Comparison of ENCODE assay signal across 1 cellular context in the genomic region with DNA sequence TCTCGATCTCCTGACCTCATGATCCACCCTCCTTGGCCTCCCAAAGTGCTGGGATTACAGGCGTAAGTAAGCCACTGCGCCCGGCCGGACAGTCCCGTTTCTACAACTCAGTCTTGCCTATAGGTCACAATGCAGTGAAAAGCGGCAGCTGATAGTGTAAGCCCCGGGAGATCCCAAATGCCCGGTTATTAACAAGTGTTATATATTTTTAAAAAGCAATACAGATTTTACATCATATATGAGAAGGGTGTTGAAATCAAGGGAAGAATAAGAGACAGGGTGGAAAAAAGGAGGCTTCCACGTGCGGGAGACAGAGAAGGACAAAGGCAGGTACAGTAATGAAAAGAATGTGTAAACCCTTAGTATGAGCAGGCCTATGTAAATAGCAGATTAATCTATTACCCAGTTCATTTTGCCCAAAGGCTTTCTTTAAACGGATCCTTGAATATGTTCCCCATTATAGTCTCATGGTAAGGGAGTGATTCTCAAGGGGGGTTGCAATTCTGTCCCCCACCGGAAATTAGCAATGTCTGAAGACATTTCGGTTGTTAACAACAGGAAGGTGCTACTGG.
TF ChIP-seq lines count a peak whose summit lies in the region.

No MANE protein-coding gene starts in this region.

TF ChIP-seq in HepG2, 621 proteins besides CTCF, POLR2A, EP300 and RAD21:
- TF ChIP-seq ELF3 (CRISPR knock-in tag; IDR thresholded peaks at IDR 0.05) (no peak), ZNF766 (CRISPR knock-in tag; IDR thresholded peaks at IDR 0.05; ENCODE audit: borderline replicate concordance) (no peak), GLMP (CRISPR knock-in tag; IDR thresholded peaks at IDR 0.05; ENCODE audit: borderline replicate concordance) (no peak), ZNF562 (CRISPR knock-in tag; IDR thresholded peaks at IDR 0.05; ENCODE audit: borderline replicate concordance) (no peak), ZNF878 (CRISPR knock-in tag; IDR thresholded peaks at IDR 0.05) (no peak), GTF3A (CRISPR knock-in tag; conservative IDR thresholded peaks at IDR 0.05) (no peak), MNT (IDR thresholded peaks at IDR 0.05) (no peak), ESRRA (CRISPR knock-in tag; IDR thresholded peaks at IDR 0.05; ENCODE audit: low read depth) (no peak), ZNF383 (CRISPR knock-in tag; IDR thresholded peaks at IDR 0.05; ENCODE audit: borderline replicate concordance) (no peak), GMEB1 (CRISPR knock-in tag; IDR thresholded peaks at IDR 0.05; ENCODE audit: borderline replicate concordance) (no peak), SNAPC2 (CRISPR knock-in tag; IDR thresholded peaks at IDR 0.05) (no peak), ZBTB37 (CRISPR knock-in tag; IDR thresholded peaks at IDR 0.05) (no peak), DMAP1 (CRISPR knock-in tag; IDR thresholded peaks at IDR 0.05) (no peak), ZNF180 (CRISPR knock-in tag; IDR thresholded peaks at IDR 0.05; ENCODE audit: borderline replicate concordance, low read depth) (no peak)
- TF ChIP-seq, protein P1, sequence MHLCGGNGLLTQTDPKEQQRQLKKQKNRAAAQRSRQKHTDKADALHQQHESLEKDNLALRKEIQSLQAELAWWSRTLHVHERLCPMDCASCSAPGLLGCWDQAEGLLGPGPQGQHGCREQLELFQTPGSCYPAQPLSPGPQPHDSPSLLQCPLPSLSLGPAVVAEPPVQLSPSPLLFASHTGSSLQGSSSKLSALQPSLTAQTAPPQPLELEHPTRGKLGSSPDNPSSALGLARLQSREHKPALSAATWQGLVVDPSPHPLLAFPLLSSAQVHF (CRISPR knock-in tag; IDR thresholded peaks at IDR 0.05) = no peak
- TF ChIP-seq, protein P2, sequence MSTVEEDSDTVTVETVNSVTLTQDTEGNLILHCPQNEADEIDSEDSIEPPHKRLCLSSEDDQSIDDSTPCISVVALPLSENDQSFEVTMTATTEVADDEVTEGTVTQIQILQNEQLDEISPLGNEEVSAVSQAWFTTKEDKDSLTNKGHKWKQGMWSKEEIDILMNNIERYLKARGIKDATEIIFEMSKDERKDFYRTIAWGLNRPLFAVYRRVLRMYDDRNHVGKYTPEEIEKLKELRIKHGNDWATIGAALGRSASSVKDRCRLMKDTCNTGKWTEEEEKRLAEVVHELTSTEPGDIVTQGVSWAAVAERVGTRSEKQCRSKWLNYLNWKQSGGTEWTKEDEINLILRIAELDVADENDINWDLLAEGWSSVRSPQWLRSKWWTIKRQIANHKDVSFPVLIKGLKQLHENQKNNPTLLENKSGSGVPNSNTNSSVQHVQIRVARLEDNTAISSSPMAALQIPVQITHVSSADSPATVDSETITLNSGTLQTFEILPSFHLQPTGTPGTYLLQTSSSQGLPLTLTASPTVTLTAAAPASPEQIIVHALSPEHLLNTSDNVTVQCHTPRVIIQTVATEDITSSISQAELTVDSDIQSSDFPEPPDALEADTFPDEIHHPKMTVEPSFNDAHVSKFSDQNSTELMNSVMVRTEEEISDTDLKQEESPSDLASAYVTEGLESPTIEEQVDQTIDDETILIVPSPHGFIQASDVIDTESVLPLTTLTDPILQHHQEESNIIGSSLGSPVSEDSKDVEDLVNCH (CRISPR knock-in tag; IDR thresholded peaks at IDR 0.05) = no peak
TF ChIP-seq in HepG2: peak in this region for 0.
